32 cellular contexts compared by ENCODE assay signal in the genomic region with DNA sequence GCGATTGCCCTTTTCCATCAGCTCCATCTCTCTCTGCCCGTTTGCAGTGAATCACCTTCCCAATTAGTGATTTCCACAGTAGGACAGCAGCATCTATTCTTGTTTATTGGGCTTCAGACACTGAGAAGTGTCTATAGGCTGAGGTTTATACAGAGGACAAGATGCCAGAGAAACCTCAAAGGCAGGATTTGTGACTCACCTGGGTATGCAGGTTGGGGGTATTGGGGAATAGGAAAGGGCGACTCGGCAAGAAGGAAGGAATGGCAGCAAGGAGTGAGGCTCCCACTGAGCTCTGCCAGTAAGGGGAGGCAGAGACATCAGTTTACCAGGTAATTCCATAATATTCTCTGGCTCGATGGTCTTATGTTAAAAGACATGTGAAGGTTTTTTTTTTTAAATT. TPM values are rescaled to one million over a fixed set of nuclear protein-coding genes. Genes with fewer than 3 reads are reported as not detected.
"Had no signal": no experiment of that assay in that cellular context is flagged by ENCODE, and none has a peak within 500 bp of the region (broad histone marks: within the 10 kb centered on the region; RNA-seq: fewer than 3 reads in every experiment).

No MANE protein-coding gene starts in this region.

- H3K27ac ChIP-seq: brain microvascular endothelial cell, epithelial cell of prostate, esophagus squamous epithelium, gastroesophageal sphincter, VCaP had no signal

- H3K36me3 Mint-ChIP-seq: activated naive CD8-positive, alpha-beta T cell had no signal

- H3K4me1 ChIP-seq: gastroesophageal sphincter had no signal

- FAIRE-seq: astrocyte, colon, endometrium, endothelial cell of umbilical vein had no signal

- H3K4me3 Mint-ChIP-seq: activated B cell treated with CpG ODN at 0.5 μM for 24 hours; activated CD8-positive, alpha-beta T cell treated with anti-CD3 and anti-CD28 coated beads for 36 hours; activated naive CD8-positive, alpha-beta T cell; activated T-cell treated with anti-CD3 and anti-CD28 coated beads, Interleukin-2, amount 50 U/mL, for 4 hours; activated T-helper 17 cell treated with anti-CD3 and anti-CD28 coated beads, Interleukin-2, amount 50 U/mL, for 72 hours; effector memory CD8-positive, alpha-beta T cell had no signal

- H3K4me3 ChIP-seq: esophagus squamous epithelium, gastroesophageal sphincter had no signal

- H3K36me3 ChIP-seq: brain microvascular endothelial cell, esophagus squamous epithelium, gastroesophageal sphincter had no signal

- H3K9me3 ChIP-seq: esophagus squamous epithelium, gastroesophageal sphincter had no signal

- H3K27me3 ChIP-seq: brain microvascular endothelial cell, esophagus squamous epithelium, gastroesophageal sphincter had no signal

- H3K4me1 Mint-ChIP-seq: activated B cell treated with CpG ODN at 0.5 μM for 24 hours; activated T-helper 17 cell treated with anti-CD3 and anti-CD28 coated beads, Interleukin-2, amount 50 U/mL, for 72 hours had no signal

- DNase-seq: activated B cell treated with CpG ODN at 0.5 μM for 24 hours; activated CD4-positive, alpha-beta T cell treated with anti-CD3 and anti-CD28 coated beads for 48 hours; activated CD4-positive, alpha-beta T cell treated with anti-CD3 and anti-CD28 coated beads, Interleukin-2, amount 50 U/mL, for 1 hour; activated CD4-positive, alpha-beta T cell treated with anti-CD3 and anti-CD28 coated beads, Interleukin-2, amount 50 U/mL, for 48 hours; activated CD8-positive, alpha-beta memory T cell treated with anti-CD3 and anti-CD28 coated beads for 24 hours; activated CD8-positive, alpha-beta T cell treated with anti-CD3 and anti-CD28 coated beads for 36 hours; activated effector memory CD4-positive, alpha-beta T cell treated with Interleukin-2 at 50 U/mL for 16 hours; activated gamma-delta T cell treated with Interleukin-2 at 50 U/mL for 16 hours; activated naive CD4-positive, alpha-beta T cell treated with anti-CD3 and anti-CD28 coated beads, Interleukin-2, amount 50 U/mL, for 16 hours; activated naive CD4-positive, alpha-beta T cell treated with Interleukin-2 at 50 U/mL for 16 hours; activated T-cell treated with anti-CD3 and anti-CD28 coated beads, Interleukin-2, amount 50 U/mL, for 4 hours; amniotic stem cell; anterior cingulate cortex; brain microvascular endothelial cell; caudate nucleus; cortex of kidney; dermis blood vessel endothelial cell; effector CD4-positive, alpha-beta T cell; effector memory CD8-positive, alpha-beta T cell; esophagus squamous epithelium; head of caudate nucleus; T-helper 2 cell had no signal

- H3K27ac Mint-ChIP-seq: activated B cell treated with CpG ODN at 0.5 μM for 24 hours; activated CD8-positive, alpha-beta T cell treated with anti-CD3 and anti-CD28 coated beads for 36 hours; activated naive CD8-positive, alpha-beta T cell; activated T-helper 17 cell treated with anti-CD3 and anti-CD28 coated beads, Interleukin-2, amount 50 U/mL, for 72 hours; effector memory CD8-positive, alpha-beta T cell had no signal

- H3K27me3 Mint-ChIP-seq: activated naive CD8-positive, alpha-beta T cell; activated T-helper 17 cell treated with anti-CD3 and anti-CD28 coated beads, Interleukin-2, amount 50 U/mL, for 72 hours had no signal

- ATAC-seq: activated CD4-positive, CD25-positive, alpha-beta regulatory T cell treated with anti-CD3 and anti-CD28 coated beads, Interleukin-2, amount 50 U/mL, for 24 hours; activated CD8-positive, alpha-beta T cell treated with anti-CD3 and anti-CD28 coated beads for 36 hours; activated T-cell treated with anti-CD3 and anti-CD28 coated beads, Interleukin-2, amount 50 U/mL, for 4 hours; activated T-helper 17 cell treated with anti-CD3 and anti-CD28 coated beads, Interleukin-2, amount 50 U/mL, for 72 hours; effector memory CD8-positive, alpha-beta T cell; gastroesophageal sphincter had no signal

- H3K9me3 Mint-ChIP-seq: activated B cell treated with CpG ODN at 0.5 μM for 24 hours; activated CD8-positive, alpha-beta T cell treated with anti-CD3 and anti-CD28 coated beads for 36 hours; activated T-cell treated with anti-CD3 and anti-CD28 coated beads, Interleukin-2, amount 50 U/mL, for 4 hours; activated T-helper 17 cell treated with anti-CD3 and anti-CD28 coated beads, Interleukin-2, amount 50 U/mL, for 72 hours; effector memory CD8-positive, alpha-beta T cell had no signal

RNA-seq across cellular contexts. Expression of a gene that starts 25.3 kb away (rescaled TPM):
- total RNA-seq: activated B cell treated with CpG ODN at 0.5 μM for 24 hours; activated CD8-positive, alpha-beta T cell treated with anti-CD3 and anti-CD28 coated beads for 36 hours; activated T-cell treated with anti-CD3 and anti-CD28 coated beads, Interleukin-2, amount 50 U/mL, for 4 hours; activated T-helper 17 cell treated with anti-CD3 and anti-CD28 coated beads, Interleukin-2, amount 50 U/mL, for 72 hours had no signal
